ENCODE assay signal across 1 cellular context in the genomic region with DNA sequence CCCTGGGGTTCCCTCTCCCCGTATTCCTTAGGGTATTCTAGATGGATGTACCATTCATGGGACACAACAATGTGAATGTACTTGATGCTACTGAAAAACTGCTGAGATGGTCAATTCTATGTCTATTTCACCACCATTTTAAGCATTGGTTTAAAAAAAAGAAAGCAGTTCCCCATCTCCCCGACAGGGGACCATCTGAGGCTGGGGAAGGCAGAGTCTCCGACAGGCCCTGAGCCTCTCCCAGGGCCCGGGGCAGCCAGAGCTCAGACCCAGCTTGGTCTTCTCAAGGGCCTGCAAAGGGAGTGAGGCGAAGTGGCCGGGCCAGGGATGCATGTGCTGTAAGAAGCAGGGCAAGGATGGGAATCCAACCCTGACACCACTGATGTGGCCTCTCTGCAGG.
TF ChIP-seq lines count a peak whose summit lies in the region.

No MANE protein-coding gene starts in this region.

TF ChIP-seq in GM23338, 12 proteins besides CTCF, POLR2A, EP300 and RAD21 (continued from another document):
- TF ChIP-seq, protein P1, sequence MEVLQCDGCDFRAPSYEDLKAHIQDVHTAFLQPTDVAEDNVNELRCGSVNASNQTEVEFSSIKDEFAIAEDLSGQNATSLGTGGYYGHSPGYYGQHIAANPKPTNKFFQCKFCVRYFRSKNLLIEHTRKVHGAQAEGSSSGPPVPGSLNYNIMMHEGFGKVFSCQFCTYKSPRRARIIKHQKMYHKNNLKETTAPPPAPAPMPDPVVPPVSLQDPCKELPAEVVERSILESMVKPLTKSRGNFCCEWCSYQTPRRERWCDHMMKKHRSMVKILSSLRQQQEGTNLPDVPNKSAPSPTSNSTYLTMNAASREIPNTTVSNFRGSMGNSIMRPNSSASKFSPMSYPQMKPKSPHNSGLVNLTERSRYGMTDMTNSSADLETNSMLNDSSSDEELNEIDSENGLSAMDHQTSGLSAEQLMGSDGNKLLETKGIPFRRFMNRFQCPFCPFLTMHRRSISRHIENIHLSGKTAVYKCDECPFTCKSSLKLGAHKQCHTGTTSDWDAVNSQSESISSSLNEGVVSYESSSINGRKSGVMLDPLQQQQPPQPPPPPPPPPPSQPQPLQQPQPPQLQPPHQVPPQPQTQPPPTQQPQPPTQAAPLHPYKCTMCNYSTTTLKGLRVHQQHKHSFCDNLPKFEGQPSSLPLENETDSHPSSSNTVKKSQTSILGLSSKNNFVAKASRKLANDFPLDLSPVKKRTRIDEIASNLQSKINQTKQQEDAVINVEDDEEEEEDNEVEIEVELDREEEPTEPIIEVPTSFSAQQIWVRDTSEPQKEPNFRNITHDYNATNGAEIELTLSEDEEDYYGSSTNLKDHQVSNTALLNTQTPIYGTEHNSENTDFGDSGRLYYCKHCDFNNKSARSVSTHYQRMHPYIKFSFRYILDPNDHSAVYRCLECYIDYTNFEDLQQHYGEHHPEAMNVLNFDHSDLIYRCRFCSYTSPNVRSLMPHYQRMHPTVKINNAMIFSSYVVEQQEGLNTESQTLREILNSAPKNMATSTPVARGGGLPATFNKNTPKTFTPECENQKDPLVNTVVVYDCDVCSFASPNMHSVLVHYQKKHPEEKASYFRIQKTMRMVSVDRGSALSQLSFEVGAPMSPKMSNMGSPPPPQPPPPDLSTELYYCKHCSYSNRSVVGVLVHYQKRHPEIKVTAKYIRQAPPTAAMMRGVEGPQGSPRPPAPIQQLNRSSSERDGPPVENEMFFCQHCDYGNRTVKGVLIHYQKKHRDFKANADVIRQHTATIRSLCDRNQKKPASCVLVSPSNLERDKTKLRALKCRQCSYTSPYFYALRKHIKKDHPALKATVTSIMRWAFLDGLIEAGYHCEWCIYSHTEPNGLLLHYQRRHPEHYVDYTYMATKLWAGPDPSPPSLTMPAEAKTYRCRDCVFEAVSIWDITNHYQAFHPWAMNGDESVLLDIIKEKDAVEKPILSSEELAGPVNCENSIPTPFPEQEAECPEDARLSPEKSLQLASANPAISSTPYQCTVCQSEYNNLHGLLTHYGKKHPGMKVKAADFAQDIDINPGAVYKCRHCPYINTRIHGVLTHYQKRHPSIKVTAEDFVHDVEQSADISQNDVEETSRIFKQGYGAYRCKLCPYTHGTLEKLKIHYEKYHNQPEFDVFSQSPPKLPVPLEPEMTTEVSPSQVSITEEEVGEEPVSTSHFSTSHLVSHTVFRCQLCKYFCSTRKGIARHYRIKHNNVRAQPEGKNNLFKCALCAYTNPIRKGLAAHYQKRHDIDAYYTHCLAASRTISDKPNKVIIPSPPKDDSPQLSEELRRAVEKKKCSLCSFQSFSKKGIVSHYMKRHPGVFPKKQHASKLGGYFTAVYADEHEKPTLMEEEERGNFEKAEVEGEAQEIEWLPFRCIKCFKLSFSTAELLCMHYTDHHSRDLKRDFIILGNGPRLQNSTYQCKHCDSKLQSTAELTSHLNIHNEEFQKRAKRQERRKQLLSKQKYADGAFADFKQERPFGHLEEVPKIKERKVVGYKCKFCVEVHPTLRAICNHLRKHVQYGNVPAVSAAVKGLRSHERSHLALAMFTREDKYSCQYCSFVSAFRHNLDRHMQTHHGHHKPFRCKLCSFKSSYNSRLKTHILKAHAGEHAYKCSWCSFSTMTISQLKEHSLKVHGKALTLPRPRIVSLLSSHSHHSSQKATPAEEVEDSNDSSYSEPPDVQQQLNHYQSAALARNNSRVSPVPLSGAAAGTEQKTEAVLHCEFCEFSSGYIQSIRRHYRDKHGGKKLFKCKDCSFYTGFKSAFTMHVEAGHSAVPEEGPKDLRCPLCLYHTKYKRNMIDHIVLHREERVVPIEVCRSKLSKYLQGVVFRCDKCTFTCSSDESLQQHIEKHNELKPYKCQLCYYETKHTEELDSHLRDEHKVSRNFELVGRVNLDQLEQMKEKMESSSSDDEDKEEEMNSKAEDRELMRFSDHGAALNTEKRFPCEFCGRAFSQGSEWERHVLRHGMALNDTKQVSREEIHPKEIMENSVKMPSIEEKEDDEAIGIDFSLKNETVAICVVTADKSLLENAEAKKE (CRISPR knock-in tag; IDR thresholded peaks at IDR 0.05): no peak
- TF ChIP-seq EZH2phosphoT487 (IDR thresholded peaks at IDR 0.05; ENCODE audit: unreplicated experiment): no peak
- TF ChIP-seq, protein P2, sequence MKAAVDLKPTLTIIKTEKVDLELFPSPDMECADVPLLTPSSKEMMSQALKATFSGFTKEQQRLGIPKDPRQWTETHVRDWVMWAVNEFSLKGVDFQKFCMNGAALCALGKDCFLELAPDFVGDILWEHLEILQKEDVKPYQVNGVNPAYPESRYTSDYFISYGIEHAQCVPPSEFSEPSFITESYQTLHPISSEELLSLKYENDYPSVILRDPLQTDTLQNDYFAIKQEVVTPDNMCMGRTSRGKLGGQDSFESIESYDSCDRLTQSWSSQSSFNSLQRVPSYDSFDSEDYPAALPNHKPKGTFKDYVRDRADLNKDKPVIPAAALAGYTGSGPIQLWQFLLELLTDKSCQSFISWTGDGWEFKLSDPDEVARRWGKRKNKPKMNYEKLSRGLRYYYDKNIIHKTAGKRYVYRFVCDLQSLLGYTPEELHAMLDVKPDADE (IDR thresholded peaks at IDR 0.05): no peak
- TF ChIP-seq NANOG (IDR thresholded peaks at IDR 0.05; ENCODE audit: borderline replicate concordance): no peak
- TF ChIP-seq ZNF114 (CRISPR knock-in tag; IDR thresholded peaks at IDR 0.05): no peak
